In the genomic region with DNA sequence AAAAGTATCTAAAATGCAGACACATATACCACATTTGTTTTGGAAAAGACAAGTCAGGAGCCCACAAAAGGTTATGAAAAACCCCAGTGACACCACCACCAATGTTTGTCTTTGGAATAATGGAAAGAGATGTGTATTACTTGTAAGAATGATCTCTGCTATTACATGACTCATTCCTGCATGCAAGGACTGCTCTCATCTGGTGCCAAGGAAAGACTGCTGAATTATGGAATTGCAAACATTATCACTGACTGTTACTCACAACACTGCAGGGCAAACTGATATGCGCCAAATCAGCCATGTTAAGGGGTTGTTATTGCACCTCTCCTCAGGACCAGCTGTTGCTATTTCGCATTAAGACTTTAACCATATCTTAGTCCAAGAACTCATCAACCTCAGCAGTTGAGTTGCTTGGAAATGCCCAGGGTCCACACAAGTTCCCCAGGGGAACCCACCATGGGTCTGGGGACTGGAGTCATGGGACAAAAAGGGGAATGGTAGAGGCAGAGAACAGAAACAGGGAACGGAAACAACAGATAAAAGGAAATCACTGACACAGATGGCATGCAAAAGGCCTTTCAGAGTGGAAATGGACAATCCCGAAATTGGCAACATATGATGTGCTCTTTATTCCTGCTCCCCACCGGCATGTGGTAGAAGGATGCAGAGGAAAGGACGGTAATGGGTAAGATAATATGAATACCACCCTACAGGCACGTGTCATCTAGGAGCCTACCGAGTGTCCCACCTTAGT, we compare ENCODE assay signal across 8 cellular contexts. TPM values are rescaled to one million over a fixed set of nuclear protein-coding genes. Genes with fewer than 3 reads are reported as not detected.
A peak's percentile ranks its signal among the peaks of the same experiment; 100 is the strongest.
DNase-seq lines count a peak whose midpoint lies in the region; ATAC-seq and TF ChIP-seq lines count a peak whose summit lies in the region.

No MANE protein-coding gene starts in this region.

- H3K4me3 Mint-ChIP-seq in activated T-cell treated with anti-CD3 and anti-CD28 coated beads, Interleukin-2, amount 50 U/mL, for 24 hours = no peak overlapping the region

- H3K9me3 ChIP-seq in body of pancreas (no peaks in the 10 kb centered on the region), left lung (no peaks in the 10 kb centered on the region), upper lobe of left lung (no peaks in the 10 kb centered on the region)

- H3K4me1 Mint-ChIP-seq in activated T-cell treated with anti-CD3 and anti-CD28 coated beads, Interleukin-2, amount 50 U/mL, for 24 hours (ENCODE audit: low read depth) = peaks cover 92% of the 10 kb centered on the region

- POLR2A ChIA-PET in HEK293T (lab: Yijun Ruan, JAX) = no interaction called here

- peak overlapping the region in 2 of 4 donors; percentile 64 to 65 for H3K27ac ChIP-seq in body of pancreas
- H3K27ac ChIP-seq in left lung = peak overlapping the region; percentile 67 to 73
- peak overlapping the region; percentile 48 to 80 (median 58) for H3K27ac ChIP-seq in upper lobe of left lung

- TF ChIP-seq CTCF in body of pancreas (IDR thresholded peaks at IDR 0.05) = no peak
- TF ChIP-seq CTCF in left lung (IDR thresholded peaks at IDR 0.05) = no peak
- TF ChIP-seq CTCF in upper lobe of left lung (IDR thresholded peaks at IDR 0.05) = no peak

- no peaks in the 10 kb centered on the region for H3K9me3 Mint-ChIP-seq in activated T-cell treated with anti-CD3 and anti-CD28 coated beads, Interleukin-2, amount 50 U/mL, for 24 hours

- peaks cover 42% of the 10 kb centered on the region for H3K36me3 Mint-ChIP-seq in activated T-cell treated with anti-CD3 and anti-CD28 coated beads, Interleukin-2, amount 50 U/mL, for 24 hours (ENCODE audit: low read depth)

- no peak for DNase-seq in activated T-cell treated with anti-CD3 and anti-CD28 coated beads, Interleukin-2, amount 50 U/mL, for 24 hours
- no peak for DNase-seq in activated T-cell treated with anti-CD3 and anti-CD28 coated beads, Interleukin-2, amount 50 U/mL, for 48 hours
- DNase-seq in body of pancreas = peak in 3 of 4 donors; percentile 30 to 61 (median 53)
- no peak for DNase-seq in left lung
- DNase-seq in upper lobe of left lung = no peak
- DNase-seq in HEK293T (ENCODE audit: extremely low spot score) = no peak
- no peak for DNase-seq in putamen (ENCODE audit: low spot score)

- no peak for TF ChIP-seq POLR2A in body of pancreas (IDR thresholded peaks at IDR 0.05)
- no peak for TF ChIP-seq POLR2A in upper lobe of left lung (IDR thresholded peaks at IDR 0.05)

- H3K4me1 ChIP-seq in body of pancreas (peaks cover 39% of the 10 kb centered on the region), left lung (peaks cover 65 to 97% of the 10 kb centered on the region in 2 donors), upper lobe of left lung (peaks cover 83 to 91% (median 88%) of the 10 kb centered on the region in 4 donors)

- intact Hi-C loops in body of pancreas (cut with DNase I) (no loop called here), left lung (cut with DNase I) (no loop called here)

- peak overlapping the region; percentile 87 for H3K27ac Mint-ChIP-seq in activated T-cell treated with anti-CD3 and anti-CD28 coated beads, Interleukin-2, amount 50 U/mL, for 24 hours

- H3K27me3 ChIP-seq in body of pancreas (no peaks in the 10 kb centered on the region), left lung (no peaks in the 10 kb centered on the region), upper lobe of left lung (no peaks in the 10 kb centered on the region)

- no peaks in the 10 kb centered on the region for H3K27me3 Mint-ChIP-seq in activated T-cell treated with anti-CD3 and anti-CD28 coated beads, Interleukin-2, amount 50 U/mL, for 24 hours

- CTCF ChIA-PET in HEK293T (lab: Yijun Ruan, JAX) = no interaction called here

- H3K36me3 ChIP-seq in body of pancreas (replicated peaks in 1 of 2; ENCODE audit: insufficient read depth in 1 of 2, low read depth in 2 of 2) (no peaks in the 10 kb centered on the region), left lung (peaks cover 0 to 9% of the 10 kb centered on the region in 2 donors), upper lobe of left lung (no peaks in the 10 kb centered on the region)

- WGBS in body of pancreas, 2 donors = 66% methylated on average over 7 to 8 of the region's 8 CpGs
- WGBS in upper lobe of left lung, 2 donors = 65 to 68% methylated on average over 8 of the region's 8 CpGs

- ATAC-seq in body of pancreas (peak; percentile 70), left lung (peak; percentile 59), upper lobe of left lung (ENCODE audit: low FRiP score in 2 of 2) (peak in 1 of 2 donors; percentile 67), HG02759 (IDR thresholded peaks at IDR 0.05; ENCODE audit: unreplicated experiment) (no peak)

- no peak overlapping the region for H3K4me3 ChIP-seq in body of pancreas
- H3K4me3 ChIP-seq in left lung = no peak overlapping the region
- no peak overlapping the region for H3K4me3 ChIP-seq in upper lobe of left lung

- TF ChIP-seq EP300 in upper lobe of left lung (IDR thresholded peaks at IDR 0.05) = no peak

TF ChIP-seq in HEK293T, 16 proteins besides CTCF, POLR2A, EP300 and RAD21:
- TF ChIP-seq ZNF384 (IDR thresholded peaks at IDR 0.05) (no peak), HDGF (IDR thresholded peaks at IDR 0.05; ENCODE audit: borderline replicate concordance) (no peak), L3MBTL2 (conservative IDR thresholded peaks at IDR 0.05) (no peak), ELF4 (IDR thresholded peaks at IDR 0.05) (no peak), LEF1 (IDR thresholded peaks at IDR 0.05; ENCODE audit: borderline replicate concordance) (no peak), BHLHE40 (IDR thresholded peaks at IDR 0.05; ENCODE audit: borderline replicate concordance) (no peak), SUZ12 (IDR thresholded peaks at IDR 0.05) (no peak), ARNT (IDR thresholded peaks at IDR 0.05) (no peak), FOXK2 (IDR thresholded peaks at IDR 0.05) (no peak)

RNA-seq across cellular contexts. Expression of gene CAPZB, which starts 34.4 kb away (rescaled TPM):
- total RNA-seq in body of pancreas (10 to 100 TPM; 35.5 to 54.1 TPM), left lung (100 to 1,000 TPM; 293 to 327 TPM), upper lobe of left lung (100 to 1,000 TPM in 5 of 6 donors, 10 to 100 TPM in 1; 96.4 to 303 (median 144) TPM)

Comparison
In these comparisons a context has a peak if more than half of its experiments do, and no peak if none do; other contexts are left out.
1. DNase-seq: peak in body of pancreas (3 of 4); none in activated T-cell treated with anti-CD3 and anti-CD28 coated beads, Interleukin-2, amount 50 U/mL, for 24 hours (single experiment), activated T-cell treated with anti-CD3 and anti-CD28 coated beads, Interleukin-2, amount 50 U/mL, for 48 hours (0 of 2), left lung (0 of 2), upper lobe of left lung (0 of 2), HEK293T (single experiment) and putamen (single experiment).